17 cellular contexts compared by ENCODE assay signal in genomic region chr10:74705361-74705980, GRCh38.
DNase-seq lines count a peak whose midpoint lies in the region; ATAC-seq, FAIRE-seq and TF ChIP-seq lines count a peak whose summit lies in the region.
"Had no signal": no experiment of that assay in that cellular context is flagged by ENCODE, and none has a peak within 500 bp of the region (broad histone marks: within the 10 kb centered on the region; RNA-seq: fewer than 3 reads in every experiment).

No MANE protein-coding gene starts in this region.

- H3K27ac Mint-ChIP-seq in astrocyte (ENCODE audit: unreplicated experiment) = no peak overlapping the region
- H3K27ac Mint-ChIP-seq in CD8-positive, alpha-beta T cell = no peak overlapping the region
- H3K27ac Mint-ChIP-seq in activated naive CD4-positive, alpha-beta T cell treated with anti-CD3 and anti-CD28 coated beads for 36 hours = no peak overlapping the region
- H3K27ac Mint-ChIP-seq: activated T-cell treated with anti-CD3 and anti-CD28 coated beads, Interleukin-2, amount 50 U/mL, for 72 hours; immature natural killer cell had no signal

- ATAC-seq in CD8-positive, alpha-beta T cell = no peak
- no peak for ATAC-seq in GM19324 (IDR thresholded peaks at IDR 0.05; ENCODE audit: low FRiP score, unreplicated experiment)
- ATAC-seq: activated naive CD4-positive, alpha-beta T cell treated with anti-CD3 and anti-CD28 coated beads, Interleukin-2, amount 50 U/mL, for 72 hours; activated T-cell treated with anti-CD3 and anti-CD28 coated beads, Interleukin-2, amount 50 U/mL, for 72 hours; heart left ventricle; right cardiac atrium had no signal

- H3K9ac ChIP-seq in astrocyte (ENCODE audit: low read length) = no peak overlapping the region

- no peaks in the 10 kb centered on the region for H3K79me2 ChIP-seq in astrocyte (ENCODE audit: insufficient read depth, low read length)

- intact Hi-C loops in CD8-positive, alpha-beta T cell (cut with DNase I, micrococcal nuclease) = no loop called here
- intact Hi-C loops in activated naive CD4-positive, alpha-beta T cell treated with anti-CD3 and anti-CD28 coated beads for 36 hours (cut with micrococcal nuclease) = no loop called here
- intact Hi-C loops in breast epithelium (cut with DNase I; ENCODE audit: low total_unique reads) = no loop called here

- POLR2A ChIA-PET in CD8-positive, alpha-beta T cell (lab: Charles Lee) = no interaction called here

- H2AFZ ChIP-seq in astrocyte (ENCODE audit: low read depth, low read length) = no peak overlapping the region

- H4K20me1 ChIP-seq in astrocyte (ENCODE audit: insufficient read depth, low read length) = no peaks in the 10 kb centered on the region

- H3K4me3 Mint-ChIP-seq in astrocyte (ENCODE audit: unreplicated experiment) = no peak overlapping the region
- H3K4me3 Mint-ChIP-seq in CD8-positive, alpha-beta T cell = no peak overlapping the region
- no peak overlapping the region for H3K4me3 Mint-ChIP-seq in activated naive CD4-positive, alpha-beta T cell treated with anti-CD3 and anti-CD28 coated beads for 36 hours
- H3K4me3 Mint-ChIP-seq: activated T-cell treated with anti-CD3 and anti-CD28 coated beads, Interleukin-2, amount 50 U/mL, for 72 hours; CD4-positive, CD25-positive, alpha-beta regulatory T cell; immature natural killer cell had no signal

- H3K36me3 ChIP-seq in astrocyte (ENCODE audit: insufficient read depth, low read length) (no peaks in the 10 kb centered on the region), breast epithelium (no peaks in the 10 kb centered on the region)
- H3K36me3 ChIP-seq in CD8-positive, alpha-beta T cell (ENCODE audit: insufficient read depth, low read length) = no peaks in the 10 kb centered on the region
- H3K36me3 ChIP-seq: tibial artery had no signal

- CTCF ChIA-PET in CD8-positive, alpha-beta T cell (lab: Charles Lee) = interaction anchor here (0.6 kb wide), 1 partner anchor 36 kb away, joined by 3 read pairs; no protein-coding TSS in a partner anchor
- CTCF ChIA-PET in activated naive CD4-positive, alpha-beta T cell treated with anti-CD3 and anti-CD28 coated beads for 36 hours (lab: Charles Lee) = no interaction called here

- DNase-seq in DMS153 treated with DMSO at 0.1 percent for 48 hours (lab: John Stamatoyannopoulos, UW; ENCODE audit: unreplicated experiment) = peak; percentile 86
- DNase-seq in NCI-H128 (lab: John Stamatoyannopoulos, UW; ENCODE audit: unreplicated experiment) = peak; percentile 15
- DNase-seq in NCI-H2171 (lab: John Stamatoyannopoulos, UW) = peak; percentile 62
- no peak for DNase-seq in astrocyte (ENCODE audit: low read depth)
- no peak for DNase-seq in CD8-positive, alpha-beta T cell
- DNase-seq in activated naive CD4-positive, alpha-beta T cell treated with anti-CD3 and anti-CD28 coated beads for 36 hours = no peak
- DNase-seq in breast epithelium (ENCODE audit: low spot score in 2 of 2) = no peak
- DNase-seq: activated CD4-positive, alpha-beta T cell treated with anti-CD3 and anti-CD28 coated beads for 1 hour; activated T-cell treated with anti-CD3 and anti-CD28 coated beads, Interleukin-2, amount 50 U/mL, for 72 hours; CD4-positive, CD25-positive, alpha-beta regulatory T cell; heart left ventricle; immature natural killer cell; right cardiac atrium; stimulated activated naive CD4-positive, alpha-beta T cell; tibial artery had no signal

- no peak overlapping the region for H3K4me3 ChIP-seq in astrocyte (ENCODE audit: insufficient read depth, low read depth, low read length)
- no peak overlapping the region for H3K4me3 ChIP-seq in CD8-positive, alpha-beta T cell (ENCODE audit: low read depth, low read length)
- H3K4me3 ChIP-seq in breast epithelium = no peak overlapping the region
- H3K4me3 ChIP-seq: heart left ventricle, tibial artery had no signal

- H3K27me3 ChIP-seq in astrocyte (ENCODE audit: insufficient read depth, low read length) = no peaks in the 10 kb centered on the region
- H3K27me3 ChIP-seq in CD8-positive, alpha-beta T cell (ENCODE audit: insufficient read depth, low read length) = no peaks in the 10 kb centered on the region
- no peaks in the 10 kb centered on the region for H3K27me3 ChIP-seq in breast epithelium
- H3K27me3 ChIP-seq: heart left ventricle, tibial artery had no signal

- no peaks in the 10 kb centered on the region for H3K4me1 Mint-ChIP-seq in astrocyte (ENCODE audit: low read depth, unreplicated experiment)
- H3K4me1 Mint-ChIP-seq in CD8-positive, alpha-beta T cell (ENCODE audit: low read depth) = no peaks in the 10 kb centered on the region
- H3K4me1 Mint-ChIP-seq in activated naive CD4-positive, alpha-beta T cell treated with anti-CD3 and anti-CD28 coated beads for 36 hours (ENCODE audit: low read depth) = no peaks in the 10 kb centered on the region
- H3K4me1 Mint-ChIP-seq: immature natural killer cell had no signal

- no peaks in the 10 kb centered on the region for H3K9me3 ChIP-seq in astrocyte (ENCODE audit: insufficient read depth, low read depth, low read length)
- no peaks in the 10 kb centered on the region for H3K9me3 ChIP-seq in CD8-positive, alpha-beta T cell (ENCODE audit: low read length)
- no peaks in the 10 kb centered on the region for H3K9me3 ChIP-seq in breast epithelium
- H3K9me3 ChIP-seq: tibial artery had no signal

- H3K36me3 Mint-ChIP-seq in astrocyte (ENCODE audit: low read depth, unreplicated experiment) = peaks cover 6% of the 10 kb centered on the region
- H3K36me3 Mint-ChIP-seq in CD8-positive, alpha-beta T cell = peaks cover 33% of the 10 kb centered on the region
- H3K36me3 Mint-ChIP-seq in activated naive CD4-positive, alpha-beta T cell treated with anti-CD3 and anti-CD28 coated beads for 36 hours (ENCODE audit: low read depth) = peaks cover 13% of the 10 kb centered on the region
- H3K36me3 Mint-ChIP-seq: activated naive CD4-positive, alpha-beta T cell treated with anti-CD3 and anti-CD28 coated beads, Interleukin-2, amount 50 U/mL, for 72 hours had no signal

- H3K4me2 ChIP-seq in astrocyte (ENCODE audit: low read length) = no peak overlapping the region

- no peaks in the 10 kb centered on the region for H3K27me3 Mint-ChIP-seq in astrocyte (ENCODE audit: low read depth, unreplicated experiment)
- no peaks in the 10 kb centered on the region for H3K27me3 Mint-ChIP-seq in CD8-positive, alpha-beta T cell (ENCODE audit: low read depth)
- no peaks in the 10 kb centered on the region for H3K27me3 Mint-ChIP-seq in activated naive CD4-positive, alpha-beta T cell treated with anti-CD3 and anti-CD28 coated beads for 36 hours (ENCODE audit: low read depth)
- H3K27me3 Mint-ChIP-seq: CD4-positive, CD25-positive, alpha-beta regulatory T cell had no signal

- TF ChIP-seq CTCF in astrocyte (IDR thresholded peaks at IDR 0.05; ENCODE audit: insufficient read depth, low read depth, low read length) = no peak
- TF ChIP-seq CTCF in CD8-positive, alpha-beta T cell (IDR thresholded peaks at IDR 0.05) = no peak
- TF ChIP-seq CTCF in breast epithelium (IDR thresholded peaks at IDR 0.05) = no peak

- H3K27ac ChIP-seq in astrocyte (ENCODE audit: low read depth, low read length) (no peak overlapping the region), breast epithelium (no peak overlapping the region)
- H3K27ac ChIP-seq in CD8-positive, alpha-beta T cell (ENCODE audit: low read depth, low read length) = no peak overlapping the region
- H3K27ac ChIP-seq: heart left ventricle, tibial artery had no signal

- no peak for TF ChIP-seq POLR2A in breast epithelium (IDR thresholded peaks at IDR 0.05)

- H3K9me3 Mint-ChIP-seq in astrocyte (ENCODE audit: unreplicated experiment) = no peaks in the 10 kb centered on the region
- no peaks in the 10 kb centered on the region for H3K9me3 Mint-ChIP-seq in CD8-positive, alpha-beta T cell
- no peaks in the 10 kb centered on the region for H3K9me3 Mint-ChIP-seq in activated naive CD4-positive, alpha-beta T cell treated with anti-CD3 and anti-CD28 coated beads for 36 hours
- H3K9me3 Mint-ChIP-seq: activated naive CD4-positive, alpha-beta T cell treated with anti-CD3 and anti-CD28 coated beads, Interleukin-2, amount 50 U/mL, for 72 hours; activated T-cell treated with anti-CD3 and anti-CD28 coated beads, Interleukin-2, amount 50 U/mL, for 72 hours; CD4-positive, CD25-positive, alpha-beta regulatory T cell; immature natural killer cell had no signal

- FAIRE-seq in astrocyte (lab: Jason Lieb, UNC) = peak; percentile 39

- H3K4me1 ChIP-seq in astrocyte (ENCODE audit: insufficient read depth, low read length) = no peaks in the 10 kb centered on the region
- H3K4me1 ChIP-seq in CD8-positive, alpha-beta T cell (ENCODE audit: insufficient read depth, low read length) = no peaks in the 10 kb centered on the region
- no peaks in the 10 kb centered on the region for H3K4me1 ChIP-seq in breast epithelium
- H3K4me1 ChIP-seq: heart left ventricle, tibial artery had no signal

Comparison
In these comparisons a context has a peak if more than half of its experiments do, and no peak if none do; other contexts are left out.
1. DNase-seq: peak in DMS153 treated with DMSO at 0.1 percent for 48 hours (single experiment), NCI-H128 (single experiment) and NCI-H2171 (single experiment); none in astrocyte (single experiment), CD8-positive, alpha-beta T cell (0 of 7), activated naive CD4-positive, alpha-beta T cell treated with anti-CD3 and anti-CD28 coated beads for 36 hours (single experiment) and breast epithelium (0 of 2).